Comparison of ENCODE assay signal across 8 cellular contexts in genomic region chr6:2765166-2765895, GRCh38. TPM values are rescaled to one million over a fixed set of nuclear protein-coding genes. Genes with fewer than 3 reads are reported as not detected.
DNase-seq lines count a peak whose midpoint lies in the region; ATAC-seq, FAIRE-seq and TF ChIP-seq lines count a peak whose summit lies in the region.

Gene WRNIP1, plus strand, starts transcription at chr6:2765393. Its CDS starts 230 bp downstream, at chr6:2765623.

- 0 to 1% (median 0%) methylated on average over 39 to 104 of the region's 104 CpGs for WGBS in small intestine, 3 donors

- H3K27me3 ChIP-seq in A673 (replicated peaks; ENCODE audit: insufficient read depth, low read depth, low read length, poor library complexity) (no peaks in the 10 kb centered on the region), breast epithelium (no peaks in the 10 kb centered on the region), iPS-20b (ENCODE audit: insufficient read depth, low read length) (no peaks in the 10 kb centered on the region), small intestine (ENCODE audit: control insufficient read depth in 2 of 2, insufficient read depth in 2 of 2, low read length in 2 of 2) (no peaks in the 10 kb centered on the region)

- ATAC-seq in GM18870 (IDR thresholded peaks at IDR 0.05; ENCODE audit: unreplicated experiment), result peak; percentile 86
- ATAC-seq in HG03135 (IDR thresholded peaks at IDR 0.05; ENCODE audit: unreplicated experiment), result peak; percentile 82

- H3K27ac ChIP-seq in A673 (ENCODE audit: low read depth, low read length, poor library complexity, severe bottlenecking) (peak within 1 kb of the TSS; percentile 91), VCaP (peak within 1 kb of the TSS; percentile 87), breast epithelium (peak within 1 kb of the TSS; percentile 83 to 96), iPS-20b (ENCODE audit: low read length) (no peak within 1 kb of the TSS), small intestine (ENCODE audit: low read depth in 1 of 2, low read length in 1 of 2) (peak within 1 kb of the TSS; percentile 93 to 95)

- peaks cover 33% of the 10 kb centered on the region for H3K4me1 ChIP-seq in A673 (ENCODE audit: insufficient read depth, low read length, poor library complexity, severe bottlenecking)
- peaks cover 0 to 19% of the 10 kb centered on the region in 2 donors for H3K4me1 ChIP-seq in breast epithelium
- H3K4me1 ChIP-seq in iPS-20b (ENCODE audit: insufficient read depth, low read length), result peaks cover 21% of the 10 kb centered on the region; the same call in 1 of the 2 replicates
- H3K4me1 ChIP-seq in small intestine (ENCODE audit: control insufficient read depth in 2 of 2, insufficient read depth in 1 of 2, low read depth in 1 of 2, low read length in 1 of 2), result peaks cover 4 to 17% of the 10 kb centered on the region in 2 donors

- DNase-seq in A673 (ENCODE audit: low spot score) (peak; percentile 99), NCI-H2196 (lab: John Stamatoyannopoulos, UW; ENCODE audit: unreplicated experiment) (peak; percentile 98), breast epithelium (ENCODE audit: low spot score in 2 of 2) (peak; percentile 98 to 99), small intestine (peak; percentile 99)

- no TSS peak for BruUV-seq in A673 (replicated peaks; lab: Mats Ljungman, UMichigan)

- intact Hi-C loops in A673 (cut with micrococcal nuclease; ENCODE audit: unreplicated experiment), result no loop called here
- intact Hi-C loops in breast epithelium (cut with DNase I; ENCODE audit: low total_unique reads), result no loop called here

- FAIRE-seq in small intestine (lab: Jason Lieb, UNC), result no peak

- peak within 1 kb of the TSS; percentile 83; the same call in 1 of the 2 replicates for H3K9ac ChIP-seq in iPS-20b (ENCODE audit: low read depth, low read length)

- POLR2A ChIA-PET in A673 (lab: Charles Lee; ENCODE audit: low non-redundant PET), result interaction anchor here (0.6 kb wide), 1 partner anchor 167 kb away, joined by 6 read pairs; no protein-coding TSS in a partner anchor

- H3K36me3 ChIP-seq in A673 (ENCODE audit: insufficient read depth, low read length, poor library complexity, severe bottlenecking), result peaks cover 5% of the 10 kb centered on the region
- H3K36me3 ChIP-seq in breast epithelium, result no peaks in the 10 kb centered on the region
- H3K36me3 ChIP-seq in iPS-20b (ENCODE audit: insufficient read depth, low read depth, low read length), result peaks cover 3% of the 10 kb centered on the region; the same call in 1 of the 2 replicates
- no peaks in the 10 kb centered on the region for H3K36me3 ChIP-seq in small intestine (ENCODE audit: control insufficient read depth in 2 of 2, insufficient read depth in 2 of 2, low read length in 2 of 2)

- peak; percentile 50 for TF ChIP-seq CTCF in A673 (conservative IDR thresholded peaks at IDR 0.05; ENCODE audit: low read depth, low read length)
- TF ChIP-seq CTCF in VCaP (conservative IDR thresholded peaks at IDR 0.05), result peak; percentile 70
- peak in 2 of 3 donors; percentile 27 to 82 for TF ChIP-seq CTCF in breast epithelium (IDR thresholded peaks at IDR 0.05)

- CTCF ChIA-PET in A673 (lab: Charles Lee), result interaction anchor here (0.6 to 1.5 kb wide), 2 partner anchors 15 to 187 kb away, joined by 3 to 4 read pairs; partner anchors contain the start of gene MYLK4

- TF ChIP-seq POLR2A in breast epithelium (IDR thresholded peaks at IDR 0.05), result no peak

- peak within 1 kb of the TSS; percentile 89 for H3K4me3 ChIP-seq in A673 (ENCODE audit: low read depth, low read length, poor library complexity, severe bottlenecking)
- H3K4me3 ChIP-seq in breast epithelium, result peak within 1 kb of the TSS; percentile 77 to 94 (median 94)
- H3K4me3 ChIP-seq in iPS-20b (ENCODE audit: low read length), result peak within 1 kb of the TSS; percentile 93
- peak within 1 kb of the TSS; percentile 96 to 99 for H3K4me3 ChIP-seq in small intestine (ENCODE audit: low read depth in 1 of 2, low read length in 2 of 2)

- H3K9me3 ChIP-seq in A673 (ENCODE audit: low read depth, low read length, poor library complexity, severe bottlenecking) (no peaks in the 10 kb centered on the region), breast epithelium (no peaks in the 10 kb centered on the region), iPS-20b (ENCODE audit: insufficient read depth, low read depth, low read length) (no peaks in the 10 kb centered on the region), small intestine (ENCODE audit: control insufficient read depth, low read depth) (no peaks in the 10 kb centered on the region)

RNA-seq across cellular contexts. Expression of gene WRNIP1, which starts in this region (rescaled TPM):
- total RNA-seq in A673 (2021) (48.9 and 49.3 TPM in 2 replicates), breast epithelium (10 to 100 TPM; 40.6 to 62.3 (median 59.3) TPM)
- 10 to 100 TPM; 35.1 to 52.2 (median 45.4) TPM for polyA plus RNA-seq in small intestine
